19 cellular contexts compared by ENCODE assay signal in genomic region chr12:27361372-27361771, GRCh38.
"Had no signal": no experiment of that assay in that cellular context is flagged by ENCODE, and none has a peak within 500 bp of the region (broad histone marks: within the 10 kb centered on the region; RNA-seq: fewer than 3 reads in every experiment).

No MANE protein-coding gene starts in this region.

- ATAC-seq: activated CD8-positive, alpha-beta T cell treated with anti-CD3 and anti-CD28 coated beads, Interleukin-2, amount 10 ng/mL, durations not matched to agents 7 days and 5 days; activated T-cell treated with anti-CD3 and anti-CD28 coated beads, Interleukin-2, amount 50 U/mL, for 72 hours; foreskin keratinocyte; left ventricle myocardium superior; natural killer cell had no signal

- H3K36me3 ChIP-seq: neutrophil, suprapubic skin had no signal

- H3K27me3 Mint-ChIP-seq: activated B cell treated with CpG ODN at 0.5 μM for 24 hours, memory B cell had no signal

- H3K4me3 ChIP-seq: dorsolateral prefrontal cortex, suprapubic skin had no signal

- H3K9me3 Mint-ChIP-seq: activated B cell treated with CpG ODN at 0.5 μM for 24 hours; activated naive CD8-positive, alpha-beta T cell treated with anti-CD3 and anti-CD28 coated beads, Interleukin-2, amount 10 ng/mL, durations not matched to agents 7 days and 5 days; activated T-cell treated with anti-CD3 and anti-CD28 coated beads, Interleukin-2, amount 50 U/mL, for 72 hours; natural killer cell had no signal

- H3K4me3 Mint-ChIP-seq: activated B cell treated with CpG ODN at 0.5 μM for 24 hours; activated CD4-positive, alpha-beta T cell treated with anti-CD3 and anti-CD28 coated beads, Interleukin-2, amount 10 ng/mL, durations not matched to agents 24 days and 14 days; activated CD8-positive, alpha-beta T cell treated with anti-CD3 and anti-CD28 coated beads, Interleukin-2, amount 10 ng/mL, durations not matched to agents 7 days and 5 days; activated naive CD8-positive, alpha-beta T cell treated with anti-CD3 and anti-CD28 coated beads, Interleukin-2, amount 10 ng/mL, durations not matched to agents 7 days and 5 days; activated T-cell treated with anti-CD3 and anti-CD28 coated beads, Interleukin-2, amount 50 U/mL, for 72 hours; endodermal cell; memory B cell; natural killer cell had no signal

- H3K27ac Mint-ChIP-seq: activated B cell treated with CpG ODN at 0.5 μM for 24 hours; activated CD4-positive, alpha-beta T cell treated with anti-CD3 and anti-CD28 coated beads, Interleukin-2, amount 10 ng/mL, durations not matched to agents 24 days and 14 days; activated CD8-positive, alpha-beta T cell treated with anti-CD3 and anti-CD28 coated beads, Interleukin-2, amount 10 ng/mL, durations not matched to agents 7 days and 5 days; activated naive CD8-positive, alpha-beta T cell treated with anti-CD3 and anti-CD28 coated beads, Interleukin-2, amount 10 ng/mL, durations not matched to agents 7 days and 5 days; activated T-cell treated with anti-CD3 and anti-CD28 coated beads, Interleukin-2, amount 50 U/mL, for 72 hours; endodermal cell; memory B cell; natural killer cell had no signal

- H3K36me3 Mint-ChIP-seq: memory B cell, natural killer cell had no signal

- H3K9me3 ChIP-seq: neutrophil, suprapubic skin had no signal

- H3K27me3 ChIP-seq: dorsolateral prefrontal cortex, foreskin keratinocyte, neutrophil, suprapubic skin had no signal

- H3K4me1 Mint-ChIP-seq: activated B cell treated with CpG ODN at 0.5 μM for 24 hours; activated naive CD8-positive, alpha-beta T cell treated with anti-CD3 and anti-CD28 coated beads, Interleukin-2, amount 10 ng/mL, durations not matched to agents 7 days and 5 days; memory B cell; natural killer cell had no signal

- DNase-seq: activated B cell treated with CpG ODN at 0.5 μM for 24 hours; activated CD4-positive, alpha-beta T cell treated with anti-CD3 and anti-CD28 coated beads, Interleukin-2, amount 10 ng/mL, durations not matched to agents 24 days and 14 days; activated CD8-positive, alpha-beta memory T cell treated with anti-CD3 and anti-CD28 coated beads, Interleukin-2, amount 50 U/mL, for 4 hours; activated CD8-positive, alpha-beta T cell treated with anti-CD3 and anti-CD28 coated beads, Interleukin-2, amount 10 ng/mL, durations not matched to agents 7 days and 5 days; activated naive CD8-positive, alpha-beta T cell treated with anti-CD3 and anti-CD28 coated beads, Interleukin-2, amount 10 ng/mL, durations not matched to agents 7 days and 5 days; activated T-cell treated with anti-CD3 and anti-CD28 coated beads, Interleukin-2, amount 50 U/mL, for 72 hours; dorsolateral prefrontal cortex; endodermal cell; erythroblast; foreskin keratinocyte; glutamatergic neuron; left ventricle myocardium superior; natural killer cell; stimulated activated CD4-positive, alpha-beta T cell treated with anti-CD3 and anti-CD28 coated beads, Interleukin-4, amount 100 ng/mL, for 1 hour; stimulated activated naive CD4-positive, alpha-beta T cell; trophoblast cell had no signal

- H3K27ac ChIP-seq: foreskin keratinocyte, neutrophil, suprapubic skin had no signal
